Comparison of ENCODE assay signal across 11 cellular contexts in the genomic region with DNA sequence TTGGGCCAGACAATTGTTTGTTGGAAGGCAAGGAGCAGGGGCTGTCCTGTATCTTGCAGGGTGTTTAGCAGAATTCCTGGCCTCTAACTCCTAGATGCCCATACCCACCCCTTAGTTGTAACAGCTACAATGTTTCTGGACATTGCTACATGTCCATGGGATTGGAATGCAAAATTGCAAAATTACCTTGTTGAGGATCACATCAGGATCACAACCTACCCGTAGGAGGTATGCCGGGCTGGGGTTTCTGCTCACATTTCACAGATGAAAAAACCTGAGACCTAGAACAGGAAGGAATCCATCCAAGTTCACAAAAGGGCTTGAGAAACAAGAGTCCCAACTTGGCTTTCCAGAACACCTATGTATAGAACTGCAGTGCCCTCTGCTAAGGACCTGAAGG.
"Had no signal": no experiment of that assay in that cellular context is flagged by ENCODE, and none has a peak within 500 bp of the region (broad histone marks: within the 10 kb centered on the region; RNA-seq: fewer than 3 reads in every experiment).

No MANE protein-coding gene starts in this region.

- FAIRE-seq: H1, H54 had no signal

- H3K9ac ChIP-seq: GM23248 had no signal

- H3K4me2 ChIP-seq: GM23338 had no signal

- H3K4me1 ChIP-seq: HAP-1 had no signal

- H3K27ac ChIP-seq: GM23248 had no signal

- H3K9me3 ChIP-seq: HAP-1 had no signal

- ATAC-seq: GM23338, HCT116 had no signal

- DNase-seq: GM23248, GOT3, H7, H9, HCEC 1CT, HFFc6 had no signal

- H3K36me3 ChIP-seq: HAP-1 had no signal

- H3K4me3 ChIP-seq: GM23248, GM23338, HAP-1 had no signal

- H2AFZ ChIP-seq: GM23248, GM23338 had no signal
